ENCODE assay signal across 8 cellular contexts in the genomic region with DNA sequence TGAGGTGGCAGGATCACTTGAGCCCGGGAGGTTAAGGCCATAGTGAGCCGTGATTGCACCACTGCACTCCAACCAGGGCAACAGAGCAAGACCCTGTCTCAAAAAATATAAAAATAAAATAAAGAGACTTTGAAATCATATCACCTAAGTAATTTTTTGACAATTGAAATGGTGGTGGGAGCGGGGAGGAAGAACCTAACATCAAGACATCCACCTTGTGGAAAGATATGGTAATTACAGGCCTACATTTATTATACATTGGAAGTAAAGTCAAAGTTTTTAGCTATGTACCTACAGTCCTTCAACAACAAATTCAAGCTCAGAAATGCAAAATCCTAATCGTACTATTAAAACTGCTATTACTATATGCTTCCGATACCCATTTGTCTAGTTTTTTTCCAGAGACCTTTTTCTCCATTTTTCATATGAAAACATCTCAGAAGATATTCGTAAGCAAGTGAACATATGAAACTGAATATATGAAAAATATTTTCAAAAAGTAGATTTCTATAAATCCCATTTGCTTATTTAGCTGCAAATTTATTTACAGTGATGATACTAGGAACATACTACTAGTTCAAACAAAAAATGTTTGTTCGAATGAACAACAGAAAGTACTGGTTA.
DNase-seq lines count a peak whose midpoint lies in the region; ATAC-seq and TF ChIP-seq lines count a peak whose summit lies in the region.

No MANE protein-coding gene starts in this region.

- no peak overlapping the region for H3K27ac ChIP-seq in CD4-positive, CD25-positive, alpha-beta regulatory T cell (ENCODE audit: insufficient read depth, low read length, poor library complexity, severe bottlenecking)

- TF ChIP-seq CTCF in epithelial cell of esophagus (IDR thresholded peaks at IDR 0.05; ENCODE audit: insufficient read depth, low read depth, low read length, missing control alignments) (peak; percentile 68), progenitor cell of endocrine pancreas (IDR thresholded peaks at IDR 0.05; ENCODE audit: unreplicated experiment) (peak; percentile 69)

- no peaks in the 10 kb centered on the region for H3K9me3 Mint-ChIP-seq in CD4-positive, CD25-positive, alpha-beta regulatory T cell
- no peaks in the 10 kb centered on the region for H3K9me3 Mint-ChIP-seq in progenitor cell of endocrine pancreas (ENCODE audit: low read depth)

- no peaks in the 10 kb centered on the region for H3K36me3 Mint-ChIP-seq in CD4-positive, CD25-positive, alpha-beta regulatory T cell
- H3K36me3 Mint-ChIP-seq in progenitor cell of endocrine pancreas (ENCODE audit: insufficient read depth): no peaks in the 10 kb centered on the region

- H3K4me1 Mint-ChIP-seq in CD4-positive, CD25-positive, alpha-beta regulatory T cell: no peaks in the 10 kb centered on the region
- H3K4me1 Mint-ChIP-seq in progenitor cell of endocrine pancreas (ENCODE audit: low read depth): peaks cover 18% of the 10 kb centered on the region

- peak in 2 of 3 donors; percentile 5 to 40 for DNase-seq in CD4-positive, CD25-positive, alpha-beta regulatory T cell
- DNase-seq in NT2/D1 (ENCODE audit: low read depth, low spot score) (peak; percentile 30), epithelial cell of esophagus (ENCODE audit: low read depth) (peak; percentile 67), progenitor cell of endocrine pancreas (ENCODE audit: low spot score, unreplicated experiment) (no peak), nucleus accumbens (lab: John Stamatoyannopoulos, UW) (no peak)

- H3K9me3 ChIP-seq in CD4-positive, CD25-positive, alpha-beta regulatory T cell (ENCODE audit: control insufficient read depth in 2 of 2, low read length in 2 of 2): no peaks in the 10 kb centered on the region
- no peaks in the 10 kb centered on the region for H3K9me3 ChIP-seq in NT2/D1 (ENCODE audit: insufficient read depth, low read length)

- no peaks in the 10 kb centered on the region for H3K27me3 ChIP-seq in CD4-positive, CD25-positive, alpha-beta regulatory T cell (ENCODE audit: control insufficient read depth, insufficient read depth, low read length)
- H3K27me3 ChIP-seq in NT2/D1 (ENCODE audit: insufficient read depth, insufficient read length): no peaks in the 10 kb centered on the region

- H3K9ac ChIP-seq in NT2/D1 (ENCODE audit: insufficient read length, low read depth): no peak overlapping the region

- ATAC-seq in CD4-positive, CD25-positive, alpha-beta regulatory T cell (ENCODE audit: low read depth in 2 of 2): no peak
- ATAC-seq in HG03159 (IDR thresholded peaks at IDR 0.05; ENCODE audit: unreplicated experiment) (peak; percentile 65), GM21825 (IDR thresholded peaks at IDR 0.05; ENCODE audit: unreplicated experiment) (no peak), GM19467 (IDR thresholded peaks at IDR 0.05; ENCODE audit: unreplicated experiment) (no peak)

- H3K27me3 Mint-ChIP-seq in CD4-positive, CD25-positive, alpha-beta regulatory T cell: peaks cover 4% of the 10 kb centered on the region
- H3K27me3 Mint-ChIP-seq in progenitor cell of endocrine pancreas: peaks cover 4% of the 10 kb centered on the region

- H3K36me3 ChIP-seq in CD4-positive, CD25-positive, alpha-beta regulatory T cell (ENCODE audit: control insufficient read depth, insufficient read depth, low read length): no peaks in the 10 kb centered on the region
- no peaks in the 10 kb centered on the region for H3K36me3 ChIP-seq in NT2/D1 (ENCODE audit: insufficient read depth, insufficient read length, low read length)

- no peaks in the 10 kb centered on the region for H3K4me1 ChIP-seq in CD4-positive, CD25-positive, alpha-beta regulatory T cell (ENCODE audit: control insufficient read depth, insufficient read depth, low read length, poor library complexity, severe bottlenecking)
- no peaks in the 10 kb centered on the region for H3K4me1 ChIP-seq in NT2/D1 (ENCODE audit: insufficient read depth, insufficient read length)

- no peak overlapping the region for H3K27ac Mint-ChIP-seq in CD4-positive, CD25-positive, alpha-beta regulatory T cell
- no peak overlapping the region for H3K27ac Mint-ChIP-seq in progenitor cell of endocrine pancreas

- H3K4me3 ChIP-seq in CD4-positive, CD25-positive, alpha-beta regulatory T cell (ENCODE audit: low read depth, low read length): no peak overlapping the region
- H3K4me3 ChIP-seq in NT2/D1 (ENCODE audit: insufficient read length, low read depth): no peak overlapping the region
- no peak overlapping the region for H3K4me3 ChIP-seq in epithelial cell of esophagus (ENCODE audit: low read length)

- H3K4me3 Mint-ChIP-seq in CD4-positive, CD25-positive, alpha-beta regulatory T cell: no peak overlapping the region
- H3K4me3 Mint-ChIP-seq in progenitor cell of endocrine pancreas (ENCODE audit: low read depth): no peak overlapping the region

Comparison
In these comparisons a context has a peak if more than half of its experiments do, and no peak if none do; other contexts are left out.
1. DNase-seq: peak in CD4-positive, CD25-positive, alpha-beta regulatory T cell (2 of 3), NT2/D1 (single experiment) and epithelial cell of esophagus (single experiment); none in progenitor cell of endocrine pancreas (single experiment) and nucleus accumbens (0 of 56).